In the genomic region with DNA sequence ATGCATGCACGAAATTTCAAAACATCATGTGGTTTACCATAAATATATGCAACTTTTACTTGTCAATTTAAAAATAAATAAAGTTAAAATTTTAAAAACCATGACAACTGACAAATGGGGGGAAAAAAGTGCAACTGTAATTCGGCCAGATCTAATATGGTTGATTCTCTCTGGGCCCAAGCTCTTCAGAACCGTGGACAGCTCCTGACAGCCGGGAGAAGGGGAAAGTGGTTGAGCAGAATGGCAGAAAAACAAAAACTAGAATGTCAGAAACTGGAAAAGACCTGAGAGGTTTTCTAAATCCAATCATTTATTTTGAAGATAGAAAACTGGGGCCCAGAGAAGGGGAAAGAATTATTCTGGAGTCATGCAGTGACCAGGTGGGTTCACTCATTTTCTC, we compare ENCODE assay signal across 15 cellular contexts.
DNase-seq lines count a peak whose midpoint lies in the region; ATAC-seq, FAIRE-seq and TF ChIP-seq lines count a peak whose summit lies in the region.
"Had no signal": no experiment of that assay in that cellular context is flagged by ENCODE, and none has a peak within 500 bp of the region (broad histone marks: within the 10 kb centered on the region; RNA-seq: fewer than 3 reads in every experiment).

No MANE protein-coding gene starts in this region.

- intact Hi-C loops in HepG2 (cut with micrococcal nuclease; ENCODE audit: unreplicated experiment) (no loop called here), right lobe of liver (cut with DNase I) (no loop called here)

- H4K20me1 ChIP-seq in HepG2 (ENCODE audit: insufficient read depth, low read length): peaks cover 5% of the 10 kb centered on the region; the same call in 1 of the 2 replicates

- DNase-seq in HepG2 (ENCODE audit: low spot score) (no peak), right lobe of liver (no peak), RPMI8226 (peak; percentile 41), fibroblast of peridontal ligament (ENCODE audit: extremely low read depth) (peak; percentile 2), type B pancreatic cell (ENCODE audit: extremely low spot score, unreplicated experiment) (peak; percentile 39), NCI-H2171 treated with DMSO at 0.1 percent for 48 hours (lab: John Stamatoyannopoulos, UW) (no peak), SK-N-DZ (ENCODE audit: low spot score) (no peak)
- DNase-seq: activated T-cell treated with anti-CD3 and anti-CD28 coated beads for 4 hours, immature natural killer cell, NCI-H1694, ovary, SHP77 had no signal

- FAIRE-seq in HepG2 (lab: Jason Lieb, UNC): no peak

- TF ChIP-seq EP300 in HepG2 (IDR thresholded peaks at IDR 0.05; ENCODE audit: low read depth in 2 of 2, low read length in 2 of 2) (no peak), HepG2 (CRISPR knock-in tag; IDR thresholded peaks at IDR 0.05; ENCODE audit: borderline replicate concordance) (no peak)

- H3K4me1 ChIP-seq in HepG2 (ENCODE audit: insufficient read depth, low read length): no peaks in the 10 kb centered on the region
- H3K4me1 ChIP-seq in right lobe of liver: no peaks in the 10 kb centered on the region

- H3K27me3 Mint-ChIP-seq in type B pancreatic cell: peaks cover 27% of the 10 kb centered on the region
- H3K27me3 Mint-ChIP-seq: dendritic cell treated with granulocyte-macrophage colony-stimulating factor and Interleukin-4, amounts not matched to agents 40 ng/mL and 50 ng/mL, for 4 days had no signal

- H3K4me3 Mint-ChIP-seq in type B pancreatic cell: no peak overlapping the region
- H3K4me3 Mint-ChIP-seq: CD14-positive monocyte; dendritic cell treated with granulocyte-macrophage colony-stimulating factor and Interleukin-4, amounts not matched to agents 40 ng/mL and 50 ng/mL, for 4 days; immature natural killer cell had no signal

- H3K27ac Mint-ChIP-seq in type B pancreatic cell: no peak overlapping the region
- H3K27ac Mint-ChIP-seq: CD14-positive monocyte; dendritic cell treated with granulocyte-macrophage colony-stimulating factor and Interleukin-4, amounts not matched to agents 40 ng/mL and 50 ng/mL, for 4 days; immature natural killer cell had no signal

- CTCF ChIA-PET in HepG2 (lab: Yijun Ruan, JAX; ENCODE audit: low intra/inter-chr PET ratio, low total read pairs): no interaction called here

- H2AFZ ChIP-seq in HepG2 (ENCODE audit: low read length): no peak overlapping the region

- TF ChIP-seq CTCF in HepG2 (CRISPR knock-in tag; IDR thresholded peaks at IDR 0.05): no peak
- TF ChIP-seq CTCF in right lobe of liver (IDR thresholded peaks at IDR 0.05): no peak
- TF ChIP-seq CTCF in type B pancreatic cell (conservative IDR thresholded peaks at IDR 0.05): no peak

- POLR2A ChIA-PET in HepG2 (lab: Yijun Ruan, JAX): no interaction called here

- H3K9ac ChIP-seq in HepG2 (ENCODE audit: insufficient read depth, low read depth, low read length): no peak overlapping the region

- H3K9me3 ChIP-seq in HepG2 (ENCODE audit: low read length) (no peaks in the 10 kb centered on the region; the same call in 1 of the 2 replicates), right lobe of liver (no peaks in the 10 kb centered on the region)
- H3K9me3 ChIP-seq: ovary had no signal

- H3K27ac ChIP-seq in HepG2 (ENCODE audit: extremely low read length, insufficient read depth, low read length) (no peak overlapping the region), right lobe of liver (no peak overlapping the region)
- H3K27ac ChIP-seq: ovary had no signal

- H3K9me3 Mint-ChIP-seq in type B pancreatic cell: no peaks in the 10 kb centered on the region
- H3K9me3 Mint-ChIP-seq: dendritic cell treated with granulocyte-macrophage colony-stimulating factor and Interleukin-4, amounts not matched to agents 40 ng/mL and 50 ng/mL, for 4 days had no signal

- H3K36me3 ChIP-seq in HepG2 (replicated peaks in 1 of 2; ENCODE audit: control insufficient read depth in 1 of 2, insufficient read depth in 2 of 2, low read length in 2 of 2): no peaks in the 10 kb centered on the region
- no peaks in the 10 kb centered on the region for H3K36me3 ChIP-seq in right lobe of liver
- H3K36me3 ChIP-seq: ovary had no signal

- TF ChIP-seq RAD21 in HepG2 (CRISPR knock-in tag; IDR thresholded peaks at IDR 0.05): no peak

- no TSS peak for BruUV-seq in HepG2 (replicated peaks; lab: Mats Ljungman, UMichigan)

- no peaks in the 10 kb centered on the region for H3K4me1 Mint-ChIP-seq in type B pancreatic cell (ENCODE audit: unreplicated experiment)
- H3K4me1 Mint-ChIP-seq: CD14-positive monocyte, immature natural killer cell had no signal

- ATAC-seq in HepG2 (no peak), right lobe of liver (no peak), HG03097 (IDR thresholded peaks at IDR 0.05; ENCODE audit: low FRiP score, unreplicated experiment) (no peak)

- H3K4me3 ChIP-seq in HepG2 (replicated peaks in 1 of 3; ENCODE audit: insufficient read depth in 1 of 3, low read depth in 2 of 3, low read length in 3 of 3) (no peak overlapping the region), right lobe of liver (no peak overlapping the region)
- H3K4me3 ChIP-seq: ovary had no signal

- H3K27me3 ChIP-seq in HepG2 (ENCODE audit: control insufficient read depth in 1 of 2, insufficient read depth in 2 of 2, low read length in 2 of 2) (no peaks in the 10 kb centered on the region), right lobe of liver (no peaks in the 10 kb centered on the region)
- H3K27me3 ChIP-seq: ovary had no signal

- H3K4me2 ChIP-seq in HepG2 (ENCODE audit: low read depth, low read length): no peak overlapping the region

- in situ Hi-C loops in HepG2 (cut with HindIII; ENCODE audit: extremely low pct_ligation_motif_present, low pct_unique_long_range_greater_than_20kb): no loop called here

- H3K36me3 Mint-ChIP-seq in type B pancreatic cell: no peaks in the 10 kb centered on the region
- H3K36me3 Mint-ChIP-seq: CD14-positive monocyte, immature natural killer cell had no signal

- no peaks in the 10 kb centered on the region for H3K79me2 ChIP-seq in HepG2 (ENCODE audit: insufficient read depth, low read length)

- no peak for TF ChIP-seq POLR2A in HepG2 (IDR thresholded peaks at IDR 0.05; ENCODE audit: insufficient read depth in 1 of 2, low read depth in 2 of 2, low read length in 2 of 2)
- no peak for TF ChIP-seq POLR2A in right lobe of liver (IDR thresholded peaks at IDR 0.05)

- 2% methylated on average over 4 of the region's 4 CpGs for WGBS in HepG2 (ENCODE audit: low lambda C conversion rate)
- WGBS in right lobe of liver (ENCODE audit: insufficient coverage, low coverage, low lambda C conversion rate, missing lambda C conversion rate): 3% methylated on average over 4 of the region's 4 CpGs

TF ChIP-seq in HepG2, 621 proteins besides CTCF, POLR2A, EP300 and RAD21 (continues in another document):
- no peak for TF ChIP-seq ZNF768 (CRISPR knock-in tag; IDR thresholded peaks at IDR 0.05)
- no peak for TF ChIP-seq ZNF792 (CRISPR knock-in tag; IDR thresholded peaks at IDR 0.05)
- TF ChIP-seq PITX1 (CRISPR knock-in tag; IDR thresholded peaks at IDR 0.05): no peak
- TF ChIP-seq MIER2 (CRISPR knock-in tag; IDR thresholded peaks at IDR 0.05): peak; percentile 92
- TF ChIP-seq, protein P1, sequence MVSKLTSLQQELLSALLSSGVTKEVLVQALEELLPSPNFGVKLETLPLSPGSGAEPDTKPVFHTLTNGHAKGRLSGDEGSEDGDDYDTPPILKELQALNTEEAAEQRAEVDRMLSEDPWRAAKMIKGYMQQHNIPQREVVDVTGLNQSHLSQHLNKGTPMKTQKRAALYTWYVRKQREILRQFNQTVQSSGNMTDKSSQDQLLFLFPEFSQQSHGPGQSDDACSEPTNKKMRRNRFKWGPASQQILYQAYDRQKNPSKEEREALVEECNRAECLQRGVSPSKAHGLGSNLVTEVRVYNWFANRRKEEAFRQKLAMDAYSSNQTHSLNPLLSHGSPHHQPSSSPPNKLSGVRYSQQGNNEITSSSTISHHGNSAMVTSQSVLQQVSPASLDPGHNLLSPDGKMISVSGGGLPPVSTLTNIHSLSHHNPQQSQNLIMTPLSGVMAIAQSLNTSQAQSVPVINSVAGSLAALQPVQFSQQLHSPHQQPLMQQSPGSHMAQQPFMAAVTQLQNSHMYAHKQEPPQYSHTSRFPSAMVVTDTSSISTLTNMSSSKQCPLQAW (CRISPR knock-in tag; IDR thresholded peaks at IDR 0.05): no peak
- no peak for TF ChIP-seq RARG (CRISPR knock-in tag; IDR thresholded peaks at IDR 0.05; ENCODE audit: low read depth)
- TF ChIP-seq, protein P2, sequence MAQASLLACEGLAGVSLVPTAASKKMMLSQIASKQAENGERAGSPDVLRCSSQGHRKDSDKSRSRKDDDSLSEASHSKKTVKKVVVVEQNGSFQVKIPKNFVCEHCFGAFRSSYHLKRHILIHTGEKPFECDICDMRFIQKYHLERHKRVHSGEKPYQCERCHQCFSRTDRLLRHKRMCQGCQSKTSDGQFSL (CRISPR knock-in tag; IDR thresholded peaks at IDR 0.05): no peak
- TF ChIP-seq, protein P3, sequence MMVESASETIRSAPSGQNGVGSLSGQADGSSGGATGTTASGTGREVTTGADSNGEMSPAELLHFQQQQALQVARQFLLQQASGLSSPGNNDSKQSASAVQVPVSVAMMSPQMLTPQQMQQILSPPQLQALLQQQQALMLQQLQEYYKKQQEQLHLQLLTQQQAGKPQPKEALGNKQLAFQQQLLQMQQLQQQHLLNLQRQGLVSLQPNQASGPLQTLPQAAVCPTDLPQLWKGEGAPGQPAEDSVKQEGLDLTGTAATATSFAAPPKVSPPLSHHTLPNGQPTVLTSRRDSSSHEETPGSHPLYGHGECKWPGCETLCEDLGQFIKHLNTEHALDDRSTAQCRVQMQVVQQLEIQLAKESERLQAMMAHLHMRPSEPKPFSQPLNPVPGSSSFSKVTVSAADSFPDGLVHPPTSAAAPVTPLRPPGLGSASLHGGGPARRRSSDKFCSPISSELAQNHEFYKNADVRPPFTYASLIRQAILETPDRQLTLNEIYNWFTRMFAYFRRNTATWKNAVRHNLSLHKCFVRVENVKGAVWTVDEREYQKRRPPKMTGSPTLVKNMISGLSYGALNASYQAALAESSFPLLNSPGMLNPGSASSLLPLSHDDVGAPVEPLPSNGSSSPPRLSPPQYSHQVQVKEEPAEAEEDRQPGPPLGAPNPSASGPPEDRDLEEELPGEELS (CRISPR knock-in tag; IDR thresholded peaks at IDR 0.05): no peak

Comparison
In these comparisons a context has a peak if more than half of its experiments do, and no peak if none do; other contexts are left out.
1. DNase-seq: peak in RPMI8226 (single experiment), fibroblast of peridontal ligament (single experiment) and type B pancreatic cell (single experiment); none in HepG2 (single experiment), right lobe of liver (0 of 3), NCI-H2171 treated with DMSO at 0.1 percent for 48 hours (single experiment) and SK-N-DZ (single experiment).